Comparison of ENCODE assay signal across 30 cellular contexts in genomic region chr12:90239740-90240260, GRCh38.
"Had no signal": no experiment of that assay in that cellular context is flagged by ENCODE, and none has a peak within 500 bp of the region (broad histone marks: within the 10 kb centered on the region; RNA-seq: fewer than 3 reads in every experiment).

No MANE protein-coding gene starts in this region.

- DNase-seq: activated CD4-positive, alpha-beta memory T cell treated with anti-CD3 and anti-CD28 coated beads, Interleukin-2, amount 10 ng/mL, durations not matched to agents 7 days and 5 days; activated CD4-positive, alpha-beta T cell treated with anti-CD3 and anti-CD28 coated beads for 1 hour; activated CD4-positive, alpha-beta T cell treated with anti-CD3 and anti-CD28 coated beads for 4 hours; activated CD4-positive, alpha-beta T cell treated with anti-CD3 and anti-CD28 coated beads, Interleukin-2, amount 10 ng/mL, durations not matched to agents 7 days and 5 days; activated CD4-positive, alpha-beta T cell treated with anti-CD3 and anti-CD28 coated beads, Interleukin-2, amount 50 U/mL, for 4 hours; activated CD8-positive, alpha-beta memory T cell treated with anti-CD3 and anti-CD28 coated beads, Interleukin-2, amount 50 U/mL, for 48 hours; activated gamma-delta T cell; activated naive CD4-positive, alpha-beta T cell; activated naive CD4-positive, alpha-beta T cell treated with anti-CD3 and anti-CD28 coated beads, Interleukin-2, amount 10 ng/mL, durations not matched to agents 7 days and 5 days; activated naive CD8-positive, alpha-beta T cell treated with anti-CD3 and anti-CD28 coated beads, Interleukin-2, amount 10 ng/mL, durations not matched to agents 7 days and 5 days; activated T-cell treated with anti-CD3 and anti-CD28 coated beads for 4 hours; activated T-cell treated with anti-CD3 and anti-CD28 coated beads, Interleukin-2, amount 50 U/mL, for 24 hours; activated T-cell treated with anti-CD3 and anti-CD28 coated beads, Interleukin-2, amount 50 U/mL, for 72 hours; brain microvascular endothelial cell; cortex of kidney; dermis blood vessel endothelial cell; effector CD4-positive, alpha-beta T cell; effector memory CD8-positive, alpha-beta T cell; erythroblast; esophagus squamous epithelium; foreskin melanocyte; heart right ventricle; T-helper 2 cell had no signal

- H3K4me3 Mint-ChIP-seq: activated CD4-positive, alpha-beta memory T cell treated with anti-CD3 and anti-CD28 coated beads, Interleukin-2, amount 10 ng/mL, durations not matched to agents 7 days and 5 days; activated CD4-positive, alpha-beta T cell treated with anti-CD3 and anti-CD28 coated beads, Interleukin-2, amount 10 ng/mL, durations not matched to agents 7 days and 5 days; activated naive CD4-positive, alpha-beta T cell treated with anti-CD3 and anti-CD28 coated beads, Interleukin-2, amount 10 ng/mL, durations not matched to agents 7 days and 5 days; activated naive CD8-positive, alpha-beta T cell treated with anti-CD3 and anti-CD28 coated beads, Interleukin-2, amount 10 ng/mL, durations not matched to agents 7 days and 5 days; activated T-cell treated with anti-CD3 and anti-CD28 coated beads, Interleukin-2, amount 50 U/mL, for 24 hours; activated T-cell treated with anti-CD3 and anti-CD28 coated beads, Interleukin-2, amount 50 U/mL, for 72 hours; central memory CD8-positive, alpha-beta T cell; effector memory CD8-positive, alpha-beta T cell; WTC11 had no signal

- H3K9me3 Mint-ChIP-seq: activated CD4-positive, alpha-beta T cell treated with anti-CD3 and anti-CD28 coated beads, Interleukin-2, amount 10 ng/mL, durations not matched to agents 7 days and 5 days; activated naive CD4-positive, alpha-beta T cell treated with anti-CD3 and anti-CD28 coated beads, Interleukin-2, amount 10 ng/mL, durations not matched to agents 7 days and 5 days; activated naive CD4-positive, alpha-beta T cell treated with anti-CD3 and anti-CD28 coated beads, Interleukin-2, amount 50 U/mL, for 72 hours; activated T-cell treated with anti-CD3 and anti-CD28 coated beads, Interleukin-2, amount 50 U/mL, for 24 hours; central memory CD8-positive, alpha-beta T cell; effector memory CD8-positive, alpha-beta T cell had no signal

- H3K4me1 ChIP-seq: ascending aorta, gastroesophageal sphincter had no signal

- FAIRE-seq: bronchial epithelial cell had no signal

- H3K27ac ChIP-seq: ascending aorta, brain microvascular endothelial cell, esophagus squamous epithelium, gastroesophageal sphincter, heart right ventricle, VCaP had no signal

- H3K27me3 ChIP-seq: ascending aorta, brain microvascular endothelial cell, esophagus squamous epithelium, gastroesophageal sphincter, heart right ventricle had no signal

- ATAC-seq: activated naive CD4-positive, alpha-beta T cell treated with anti-CD3 and anti-CD28 coated beads, Interleukin-2, amount 50 U/mL, for 72 hours; activated T-cell treated with anti-CD3 and anti-CD28 coated beads, Interleukin-2, amount 50 U/mL, for 72 hours; effector memory CD8-positive, alpha-beta T cell; gastroesophageal sphincter; heart right ventricle; WTC11 had no signal

- H3K36me3 ChIP-seq: ascending aorta, brain microvascular endothelial cell, esophagus squamous epithelium, gastroesophageal sphincter, heart right ventricle had no signal

- H3K36me3 Mint-ChIP-seq: activated naive CD4-positive, alpha-beta T cell treated with anti-CD3 and anti-CD28 coated beads, Interleukin-2, amount 10 ng/mL, durations not matched to agents 7 days and 5 days; activated naive CD4-positive, alpha-beta T cell treated with anti-CD3 and anti-CD28 coated beads, Interleukin-2, amount 50 U/mL, for 72 hours; activated naive CD8-positive, alpha-beta T cell treated with anti-CD3 and anti-CD28 coated beads, Interleukin-2, amount 10 ng/mL, durations not matched to agents 7 days and 5 days had no signal

- H3K4me3 ChIP-seq: ascending aorta, esophagus squamous epithelium, gastroesophageal sphincter, heart right ventricle had no signal

- H3K27ac Mint-ChIP-seq: activated CD4-positive, alpha-beta memory T cell treated with anti-CD3 and anti-CD28 coated beads, Interleukin-2, amount 10 ng/mL, durations not matched to agents 7 days and 5 days; activated CD4-positive, alpha-beta T cell treated with anti-CD3 and anti-CD28 coated beads, Interleukin-2, amount 10 ng/mL, durations not matched to agents 7 days and 5 days; activated naive CD4-positive, alpha-beta T cell treated with anti-CD3 and anti-CD28 coated beads, Interleukin-2, amount 10 ng/mL, durations not matched to agents 7 days and 5 days; activated naive CD4-positive, alpha-beta T cell treated with anti-CD3 and anti-CD28 coated beads, Interleukin-2, amount 50 U/mL, for 72 hours; activated naive CD8-positive, alpha-beta T cell treated with anti-CD3 and anti-CD28 coated beads, Interleukin-2, amount 10 ng/mL, durations not matched to agents 7 days and 5 days; activated T-cell treated with anti-CD3 and anti-CD28 coated beads, Interleukin-2, amount 50 U/mL, for 24 hours; activated T-cell treated with anti-CD3 and anti-CD28 coated beads, Interleukin-2, amount 50 U/mL, for 72 hours; effector memory CD8-positive, alpha-beta T cell; WTC11 had no signal

- H3K4me1 Mint-ChIP-seq: activated CD4-positive, alpha-beta memory T cell treated with anti-CD3 and anti-CD28 coated beads, Interleukin-2, amount 10 ng/mL, durations not matched to agents 7 days and 5 days; activated CD4-positive, alpha-beta T cell treated with anti-CD3 and anti-CD28 coated beads, Interleukin-2, amount 10 ng/mL, durations not matched to agents 7 days and 5 days; activated naive CD4-positive, alpha-beta T cell treated with anti-CD3 and anti-CD28 coated beads, Interleukin-2, amount 10 ng/mL, durations not matched to agents 7 days and 5 days; central memory CD8-positive, alpha-beta T cell; WTC11 had no signal

- H3K9me3 ChIP-seq: ascending aorta, esophagus squamous epithelium, gastroesophageal sphincter, heart right ventricle had no signal

- H3K27me3 Mint-ChIP-seq: activated CD4-positive, alpha-beta T cell treated with anti-CD3 and anti-CD28 coated beads, Interleukin-2, amount 10 ng/mL, durations not matched to agents 7 days and 5 days; activated naive CD4-positive, alpha-beta T cell treated with anti-CD3 and anti-CD28 coated beads, Interleukin-2, amount 10 ng/mL, durations not matched to agents 7 days and 5 days had no signal
